In the genomic region with DNA sequence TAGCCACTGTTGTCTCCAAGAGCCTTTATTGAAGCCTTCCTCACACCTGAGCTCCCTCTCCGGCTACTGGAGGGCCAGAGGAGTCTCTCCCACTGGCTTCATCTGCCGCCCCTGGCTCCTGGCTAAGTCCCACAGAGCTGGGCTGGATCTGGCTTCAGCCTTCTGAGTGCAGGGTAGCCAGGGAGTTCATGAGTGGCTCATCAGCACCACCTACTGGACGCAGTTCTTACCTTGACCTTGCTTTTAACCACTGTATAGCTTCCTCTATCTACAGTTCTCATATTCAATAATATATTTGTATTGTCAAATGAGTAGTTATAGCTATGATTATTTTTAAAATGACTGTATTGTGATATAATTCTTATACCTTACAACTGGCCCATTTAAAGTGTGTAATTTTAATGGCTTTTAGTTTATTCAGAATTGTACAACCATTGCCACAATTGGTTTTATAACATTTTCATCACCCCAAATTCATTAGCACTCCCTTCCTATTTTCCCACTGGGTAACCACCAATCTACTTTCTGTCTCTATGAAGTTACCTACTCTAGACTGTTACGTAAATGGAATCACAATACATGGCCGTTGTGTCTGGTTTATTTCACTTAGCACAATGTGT, we compare ENCODE assay signal across 8 cellular contexts. TPM values are rescaled to one million over a fixed set of nuclear protein-coding genes. Genes with fewer than 3 reads are reported as not detected.
DNase-seq lines count a peak whose midpoint lies in the region; ATAC-seq and TF ChIP-seq lines count a peak whose summit lies in the region.

No MANE protein-coding gene starts in this region.

- H3K27ac Mint-ChIP-seq in activated CD4-positive, alpha-beta T cell treated with anti-CD3 and anti-CD28 coated beads for 36 hours = no peak overlapping the region

- H3K4me3 Mint-ChIP-seq in activated CD4-positive, alpha-beta T cell treated with anti-CD3 and anti-CD28 coated beads for 36 hours = no peak overlapping the region

- ATAC-seq in GM19324 (IDR thresholded peaks at IDR 0.05; ENCODE audit: low FRiP score, unreplicated experiment) (peak; percentile 97), HG03439 (IDR thresholded peaks at IDR 0.05; ENCODE audit: unreplicated experiment) (peak; percentile 91), left lobe of liver (peak; percentile 88)
- peak; percentile 100 for ATAC-seq in activated CD4-positive, alpha-beta T cell treated with anti-CD3 and anti-CD28 coated beads for 36 hours

- no peaks in the 10 kb centered on the region for H3K4me1 Mint-ChIP-seq in activated CD4-positive, alpha-beta T cell treated with anti-CD3 and anti-CD28 coated beads for 36 hours

- peaks cover 16% of the 10 kb centered on the region for H3K9me3 Mint-ChIP-seq in activated CD4-positive, alpha-beta T cell treated with anti-CD3 and anti-CD28 coated beads for 36 hours (ENCODE audit: low read depth)

- peaks cover 5% of the 10 kb centered on the region for H3K27me3 Mint-ChIP-seq in activated CD4-positive, alpha-beta T cell treated with anti-CD3 and anti-CD28 coated beads for 36 hours

- DNase-seq in NCI-H510A treated with DMSO at 0.1 percent for 48 hours (lab: John Stamatoyannopoulos, UW) (peak; percentile 100), left lobe of liver (ENCODE audit: low spot score) (peak; percentile 89)
- peak; percentile 88 for DNase-seq in activated CD4-positive, alpha-beta T cell treated with anti-CD3 and anti-CD28 coated beads for 36 hours
- peak; percentile 18 to 64 (median 48) for DNase-seq in stimulated activated CD4-positive, alpha-beta T cell treated with anti-CD3 and anti-CD28 coated beads, TNF-alpha, amount 100 ng/mL, for 1 hour (ENCODE audit: low read depth in 3 of 3, low spot score in 1 of 3)

- intact Hi-C loops in activated CD4-positive, alpha-beta T cell treated with anti-CD3 and anti-CD28 coated beads for 36 hours (cut with DNase I, micrococcal nuclease) = loop anchor here (1.0 kb wide), 2 partner anchors 199 to 356 kb away; no protein-coding TSS in a partner anchor

- POLR2A ChIA-PET in activated CD4-positive, alpha-beta T cell treated with anti-CD3 and anti-CD28 coated beads for 36 hours (lab: Charles Lee) = no interaction called here

- peak; percentile 85 for TF ChIP-seq CTCF in C4-2B (conservative IDR thresholded peaks at IDR 0.05)

- CTCF ChIA-PET in activated CD4-positive, alpha-beta T cell treated with anti-CD3 and anti-CD28 coated beads for 36 hours (lab: Charles Lee) = interaction anchor here (0.6 to 1.6 kb wide), 40 partner anchors 9 to 619 kb away, joined by 3 to 27 read pairs (median 4); no protein-coding TSS in a partner anchor

- H3K27ac ChIP-seq in C4-2B = no peak overlapping the region
- peak overlapping the region; percentile 62 for H3K27ac ChIP-seq in cingulate gyrus (ENCODE audit: low read depth, low read length)

- no peaks in the 10 kb centered on the region for H3K36me3 Mint-ChIP-seq in activated CD4-positive, alpha-beta T cell treated with anti-CD3 and anti-CD28 coated beads for 36 hours (ENCODE audit: low read depth)

RNA-seq across cellular contexts. Expression of gene CNDP1, which starts 17.7 kb away (rescaled TPM):
- not detected for total RNA-seq in activated CD4-positive, alpha-beta T cell treated with anti-CD3 and anti-CD28 coated beads for 36 hours
- total RNA-seq in left lobe of liver = 66.3 TPM

RNA-seq across cellular contexts. Expression of gene ZNF407, which starts 45.6 kb away (rescaled TPM):
- total RNA-seq in activated CD4-positive, alpha-beta T cell treated with anti-CD3 and anti-CD28 coated beads for 36 hours = 10 to 100 TPM; 11.4 TPM
- 4.9 TPM for total RNA-seq in left lobe of liver

RNA-seq across cellular contexts. Expression of gene CNDP2, which starts 55.9 kb away (rescaled TPM):
- 100 to 1,000 TPM; 128 to 146 TPM for total RNA-seq in activated CD4-positive, alpha-beta T cell treated with anti-CD3 and anti-CD28 coated beads for 36 hours
- 243 TPM for total RNA-seq in left lobe of liver

Comparison
In these comparisons a context has a peak if more than half of its experiments do, and no peak if none do; other contexts are left out.
1. DNase-seq: peak in every context shown above with its lines; median percentile 100 in NCI-H510A treated with DMSO at 0.1 percent for 48 hours; 89 in left lobe of liver; 88 in activated CD4-positive, alpha-beta T cell treated with anti-CD3 and anti-CD28 coated beads for 36 hours; 48 in stimulated activated CD4-positive, alpha-beta T cell treated with anti-CD3 and anti-CD28 coated beads, TNF-alpha, amount 100 ng/mL, for 1 hour.
2. RNA of gene CNDP1, which starts 17.7 kb away (total RNA-seq): 66.3 TPM in left lobe of liver (single experiment); not detected in activated CD4-positive, alpha-beta T cell treated with anti-CD3 and anti-CD28 coated beads for 36 hours; every median in the first group is over 10 times any median in the second.
3. Peak in every context shown above with its lines, with median percentiles within 50 percentile points of each other: ATAC-seq.